Comparison of ENCODE assay signal across 30 cellular contexts in the genomic region with DNA sequence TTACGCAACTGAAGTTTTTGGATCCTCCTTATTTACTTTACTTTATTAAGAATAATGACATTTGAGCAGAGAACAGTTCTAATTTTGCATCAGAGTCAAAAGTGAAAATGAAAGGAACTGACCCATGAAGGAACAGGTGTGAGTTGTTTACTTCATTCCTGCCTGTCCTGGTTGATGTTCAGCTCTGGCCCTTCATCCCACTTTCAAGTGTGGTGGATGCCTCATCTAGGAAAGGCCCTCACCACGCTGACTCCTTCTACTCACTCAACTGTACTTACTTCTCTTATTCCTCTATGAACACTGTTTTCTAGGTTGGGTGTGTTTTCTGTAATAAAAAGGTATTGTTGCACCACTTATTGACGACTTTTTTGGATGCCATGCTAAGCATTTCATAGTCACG.
"Had no signal": no experiment of that assay in that cellular context is flagged by ENCODE, and none has a peak within 500 bp of the region (broad histone marks: within the 10 kb centered on the region; RNA-seq: fewer than 3 reads in every experiment).

No MANE protein-coding gene starts in this region.

- H3K9me3 ChIP-seq: ascending aorta, breast epithelium, MG63 had no signal

- H3K27ac ChIP-seq: ascending aorta, breast epithelium, PC-9, WERI-Rb-1 had no signal

- H3K4me2 ChIP-seq: PC-9 had no signal

- H3K27ac Mint-ChIP-seq: activated CD4-positive, alpha-beta T cell treated with anti-CD3 and anti-CD28 coated beads, Interleukin-2, amount 10 ng/mL, durations not matched to agents 24 days and 14 days; activated CD8-positive, alpha-beta T cell treated with anti-CD3 and anti-CD28 coated beads for 36 hours; activated naive CD4-positive, alpha-beta T cell treated with anti-CD3 and anti-CD28 coated beads, Interleukin-2, amount 50 U/mL, for 24 hours; activated naive CD8-positive, alpha-beta T cell treated with anti-CD3 and anti-CD28 coated beads, Interleukin-2, amount 10 ng/mL, durations not matched to agents 7 days and 5 days; activated T-helper 2 cell treated with anti-CD3 and anti-CD28 coated beads, Interferon-gamma antibody, Interleukin-2, Interleukin-4, amounts not matched to agents 10 μg/mL and 5 μg/mL and 100 μg/mL, durations not matched to agents 14 hours and 24 hours and 36 hours had no signal

- DNase-seq: activated CD4-positive, alpha-beta T cell treated with anti-CD3 and anti-CD28 coated beads, Interleukin-2, amount 10 ng/mL, durations not matched to agents 24 days and 14 days; activated CD4-positive, alpha-beta T cell treated with anti-CD3 and anti-CD28 coated beads, Interleukin-2, amount 50 U/mL, for 4 hours; activated CD8-positive, alpha-beta T cell treated with anti-CD3 and anti-CD28 coated beads for 36 hours; activated gamma-delta T cell; activated naive CD4-positive, alpha-beta T cell treated with Interleukin-2 at 50 U/mL for 16 hours; activated naive CD8-positive, alpha-beta T cell treated with anti-CD3 and anti-CD28 coated beads, Interleukin-2, amount 10 ng/mL, durations not matched to agents 7 days and 5 days; activated T-cell treated with anti-CD3 and anti-CD28 coated beads, Interleukin-2, amount 50 U/mL, for 1 hour; amygdala; Karpas-422; MG63; NCI-H1105; NCI-H1417 treated with DMSO at 0.1 percent for 48 hours; NCI-H187 treated with DMSO at 0.1 percent for 48 hours; NCI-H2081; NCI-H2171 treated with DMSO at 0.1 percent for 48 hours; NCI-H2227 treated with DMSO at 0.1 percent for 48 hours; NCI-H446 treated with DMSO at 0.1 percent for 48 hours; NCI-H524; NCI-H69; NCI-H82; PC-9; Right ventricle myocardium superior; SW 1271; T-helper 1 cell; T1000; WERI-Rb-1 had no signal

- H3K36me3 Mint-ChIP-seq: activated naive CD8-positive, alpha-beta T cell treated with anti-CD3 and anti-CD28 coated beads, Interleukin-2, amount 10 ng/mL, durations not matched to agents 7 days and 5 days had no signal

- H3K36me3 ChIP-seq: ascending aorta, breast epithelium, MG63, WERI-Rb-1 had no signal

- H3K4me3 Mint-ChIP-seq: activated CD4-positive, alpha-beta T cell treated with anti-CD3 and anti-CD28 coated beads, Interleukin-2, amount 10 ng/mL, durations not matched to agents 24 days and 14 days; activated CD8-positive, alpha-beta T cell treated with anti-CD3 and anti-CD28 coated beads for 36 hours; activated naive CD4-positive, alpha-beta T cell treated with anti-CD3 and anti-CD28 coated beads, Interleukin-2, amount 50 U/mL, for 24 hours; activated naive CD8-positive, alpha-beta T cell treated with anti-CD3 and anti-CD28 coated beads, Interleukin-2, amount 10 ng/mL, durations not matched to agents 7 days and 5 days had no signal

- H3K4me1 ChIP-seq: ascending aorta, breast epithelium had no signal

- H3K4me3 ChIP-seq: ascending aorta, breast epithelium, MG63, PC-9 had no signal

- H3K27me3 ChIP-seq: ascending aorta, breast epithelium had no signal

- ATAC-seq: activated CD8-positive, alpha-beta T cell treated with anti-CD3 and anti-CD28 coated beads for 36 hours had no signal

- H3K4me1 Mint-ChIP-seq: activated CD4-positive, alpha-beta T cell treated with anti-CD3 and anti-CD28 coated beads, Interleukin-2, amount 10 ng/mL, durations not matched to agents 24 days and 14 days; activated naive CD4-positive, alpha-beta T cell treated with anti-CD3 and anti-CD28 coated beads, Interleukin-2, amount 50 U/mL, for 24 hours had no signal

- H2AFZ ChIP-seq: PC-9 had no signal
